Comparison of ENCODE assay signal across 9 cellular contexts in the genomic region with DNA sequence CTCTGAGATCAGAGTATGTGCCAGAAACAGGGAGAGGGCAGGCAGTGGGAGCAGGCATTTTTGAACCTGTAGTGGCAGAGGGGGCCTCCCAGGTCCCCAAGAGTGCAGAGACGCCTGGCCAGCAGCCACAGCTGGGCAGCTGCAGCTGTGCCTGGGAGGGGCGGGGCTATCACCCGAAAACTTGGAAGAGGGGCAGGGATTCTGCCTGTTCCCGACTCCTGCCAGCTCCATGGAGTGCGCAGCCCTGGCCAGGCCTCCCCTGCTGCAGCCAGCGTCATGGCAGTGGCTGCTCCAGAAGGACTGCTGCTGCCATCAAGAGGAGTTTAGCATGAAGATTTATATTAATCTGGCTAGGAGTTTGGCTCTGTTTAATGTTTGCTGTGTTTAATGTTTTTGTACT.
"Had no signal": no experiment of that assay in that cellular context is flagged by ENCODE, and none has a peak within 500 bp of the region (broad histone marks: within the 10 kb centered on the region; RNA-seq: fewer than 3 reads in every experiment).

No MANE protein-coding gene starts in this region.

- H3K36me3 Mint-ChIP-seq: IgD-negative memory B cell had no signal

- H3K4me3 ChIP-seq: GM23248, HAP-1 had no signal

- H3K4me1 ChIP-seq: HAP-1 had no signal

- H3K4me3 Mint-ChIP-seq: HFFc6, IgD-negative memory B cell had no signal

- DNase-seq: GM23248, GOT3, H7, HFFc6 had no signal

- H3K27ac Mint-ChIP-seq: HFFc6, IgD-negative memory B cell had no signal

- ATAC-seq: HCT116, HepG2 had no signal

- H3K9me3 ChIP-seq: HAP-1 had no signal

- H3K27ac ChIP-seq: GM23248, HL-60 had no signal

- H3K36me3 ChIP-seq: HAP-1 had no signal

- H3K4me1 Mint-ChIP-seq: IgD-negative memory B cell had no signal

- H2AFZ ChIP-seq: GM23248 had no signal

- H3K27me3 Mint-ChIP-seq: IgD-negative memory B cell had no signal
